In the genomic region with DNA sequence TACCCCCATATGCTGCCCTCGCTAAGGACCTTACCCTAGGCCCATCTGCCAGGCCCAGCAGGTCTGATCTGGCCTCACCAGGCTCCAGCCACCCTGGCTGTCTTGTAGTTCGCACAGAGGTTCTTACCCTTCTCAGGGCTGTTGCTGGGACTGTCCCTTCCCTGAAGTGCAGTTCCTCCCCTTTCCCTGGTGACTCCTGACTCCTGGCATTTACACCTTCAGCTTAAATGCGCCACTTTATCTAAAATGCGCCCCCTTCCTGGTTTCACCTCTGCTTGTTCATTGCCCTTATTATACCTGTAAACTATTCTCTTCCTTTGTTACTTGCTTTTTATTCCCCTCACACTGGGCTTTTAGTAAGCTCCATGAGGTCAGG, we compare ENCODE assay signal across 8 cellular contexts. TPM values are rescaled to one million over a fixed set of nuclear protein-coding genes. Genes with fewer than 3 reads are reported as not detected.
A peak's percentile ranks its signal among the peaks of the same experiment; 100 is the strongest.
DNase-seq lines count a peak whose midpoint lies in the region; ATAC-seq lines count a peak whose summit lies in the region.

No MANE protein-coding gene starts in this region.

- peaks cover 33% of the 10 kb centered on the region for H3K36me3 Mint-ChIP-seq in central memory CD8-positive, alpha-beta T cell (ENCODE audit: insufficient read depth)
- peaks cover 0 to 11% of the 10 kb centered on the region in 2 donors for H3K36me3 Mint-ChIP-seq in naive B cell

- DNase-seq in NCI-H524 (lab: John Stamatoyannopoulos, UW) = peak; percentile 34 to 60
- DNase-seq in central memory CD8-positive, alpha-beta T cell (ENCODE audit: low spot score in 2 of 2) = no peak
- DNase-seq in naive B cell = no peak
- no peak for DNase-seq in HCEC 1CT
- no peak for DNase-seq in NCI-H187 treated with DMSO at 0.1 percent for 48 hours (lab: John Stamatoyannopoulos, UW)
- no peak for DNase-seq in hepatic stellate cell (ENCODE audit: low spot score)

- no peaks in the 10 kb centered on the region for H3K27me3 Mint-ChIP-seq in central memory CD8-positive, alpha-beta T cell
- H3K27me3 Mint-ChIP-seq in naive B cell = no peaks in the 10 kb centered on the region

- H3K4me1 Mint-ChIP-seq in central memory CD8-positive, alpha-beta T cell = peaks cover 43% of the 10 kb centered on the region
- peaks cover 33 to 39% (median 37%) of the 10 kb centered on the region in 3 donors for H3K4me1 Mint-ChIP-seq in naive B cell

- peak overlapping the region; percentile 98 for H3K27ac Mint-ChIP-seq in central memory CD8-positive, alpha-beta T cell (ENCODE audit: low read depth)
- H3K27ac Mint-ChIP-seq in naive B cell = peak overlapping the region; percentile 89 to 99 (median 98)

- H3K4me3 Mint-ChIP-seq in central memory CD8-positive, alpha-beta T cell = peak overlapping the region; percentile 73
- peak overlapping the region; percentile 81 to 96 (median 92) for H3K4me3 Mint-ChIP-seq in naive B cell

- no peaks in the 10 kb centered on the region for H3K9me3 Mint-ChIP-seq in central memory CD8-positive, alpha-beta T cell
- H3K9me3 Mint-ChIP-seq in naive B cell = no peaks in the 10 kb centered on the region

- ATAC-seq in GM18511 (IDR thresholded peaks at IDR 0.05; ENCODE audit: unreplicated experiment) (peak; percentile 25), naive B cell (ENCODE audit: low read depth in 2 of 2) (peak; percentile 5 to 7), HG02970 (IDR thresholded peaks at IDR 0.05; ENCODE audit: low FRiP score, unreplicated experiment) (no peak)
- ATAC-seq in central memory CD8-positive, alpha-beta T cell (replicated peaks; ENCODE audit: extremely low read depth, poor library complexity, severe bottlenecking) = no peak

RNA-seq across cellular contexts. Expression of a gene that starts 0.8 kb away (rescaled TPM):
- polyA plus RNA-seq in naive B cell (ENCODE audit: low read depth in 6 of 6) = 1 to 10 TPM in 5 of 6 donors, not detected in 1; 2.7 to 7.6 (median 3.4) TPM

RNA-seq across cellular contexts. Expression of a gene that starts 16.3 kb away (rescaled TPM):
- 100 to 1,000 TPM; 263 to 316 (median 286) TPM for polyA plus RNA-seq in naive B cell (ENCODE audit: low read depth in 6 of 6)

RNA-seq across cellular contexts. Expression of a gene that starts 17.0 kb away (rescaled TPM):
- 10 to 100 TPM; 39.7 to 67.1 (median 45.6) TPM for polyA plus RNA-seq in naive B cell (ENCODE audit: low read depth in 6 of 6)

RNA-seq across cellular contexts. Expression of a gene that starts 34.6 kb away (rescaled TPM):
- 10 to 100 TPM; 56.7 to 76.4 (median 65.2) TPM for polyA plus RNA-seq in naive B cell (ENCODE audit: low read depth in 6 of 6)

RNA-seq across cellular contexts. Expression of a gene that starts 39.5 kb away (rescaled TPM):
- 1 to 10 TPM in 3 of 6 donors, under 1 TPM in 2, not detected in 1; 0.26 to 2.3 (median 1.2) TPM for polyA plus RNA-seq in naive B cell (ENCODE audit: low read depth in 6 of 6)

Comparison
In these comparisons a context has a peak if more than half of its experiments do, and no peak if none do; other contexts are left out.
1. ATAC-seq: peak in GM18511 (single experiment) and naive B cell (2 of 2); none in central memory CD8-positive, alpha-beta T cell (single experiment) and HG02970 (single experiment).
2. DNase-seq: peak in NCI-H524 (2 of 2); none in central memory CD8-positive, alpha-beta T cell (0 of 2), naive B cell (single experiment), HCEC 1CT (single experiment), NCI-H187 treated with DMSO at 0.1 percent for 48 hours (single experiment) and hepatic stellate cell (single experiment).